In genomic region chr6:30894381-30894780, GRCh38 we compare ENCODE assay signal across 24 cellular contexts. TPM values are rescaled to one million over a fixed set of nuclear protein-coding genes. Genes with fewer than 3 reads are reported as not detected.
"Had no signal": no experiment of that assay in that cellular context is flagged by ENCODE, and none has a peak within 500 bp of the region (broad histone marks: within the 10 kb centered on the region; RNA-seq: fewer than 3 reads in every experiment).

No MANE protein-coding gene starts in this region.

- H3K27me3 ChIP-seq: hepatocyte, right atrium auricular region, sigmoid colon, tibial artery, upper lobe of left lung, uterus had no signal

- H2AFZ ChIP-seq: hepatocyte had no signal

- H3K36me3 ChIP-seq: neutrophil, uterus had no signal

- H3K9me3 Mint-ChIP-seq: naive thymus-derived CD4-positive, alpha-beta T cell; nephron progenitor cell had no signal

- ATAC-seq: left colon; left ventricle myocardium superior; naive thymus-derived CD4-positive, alpha-beta T cell had no signal

- H3K4me3 ChIP-seq: coronary artery, hepatocyte, right atrium auricular region, sigmoid colon, skin epidermis, tibial artery, upper lobe of left lung, uterus had no signal

- H3K27ac ChIP-seq: coronary artery, hepatocyte, neutrophil, right atrium auricular region, sigmoid colon, skin epidermis, tibial artery, upper lobe of left lung, uterus had no signal

- H3K4me1 ChIP-seq: right atrium auricular region, upper lobe of left lung, uterus had no signal

- DNase-seq: effector CD8-positive, alpha-beta T cell; foreskin melanocyte; left colon; left ventricle myocardium superior; naive thymus-derived CD4-positive, alpha-beta T cell; nephron progenitor cell; stimulated activated CD4-positive, alpha-beta T cell treated with anti-CD3 and anti-CD28 coated beads, Interleukin-12 subunit alpha, Interleukin-12 subunit beta, amount 100 ng/mL, for 4 hours; stimulated activated naive CD4-positive, alpha-beta T cell treated with Interleukin-2 at 50 U/mL for 16 hours; tibial artery; uterus had no signal

- H3K27me3 Mint-ChIP-seq: naive thymus-derived CD4-positive, alpha-beta T cell had no signal

- H3K4me3 Mint-ChIP-seq: naive thymus-derived CD4-positive, alpha-beta T cell; nephron progenitor cell had no signal

- H3K9me3 ChIP-seq: neutrophil, right atrium auricular region, sigmoid colon, tibial artery, upper lobe of left lung, uterus had no signal

- H3K4me2 ChIP-seq: hepatocyte had no signal

RNA-seq across cellular contexts. Expression of gene SFTA2, which starts 37.6 kb away (rescaled TPM):
- total RNA-seq: dermis microvascular lymphatic vessel endothelial cell; hepatocyte; left colon; left ventricle myocardium superior; lung microvascular endothelial cell; mesenteric fat pad; mononuclear cell; naive thymus-derived CD4-positive, alpha-beta T cell; osteocyte; right atrium auricular region; sigmoid colon; temporal lobe had no signal

RNA-seq across cellular contexts. Expression of gene MUCL3, which starts 46.4 kb away (rescaled TPM):
- total RNA-seq: dermis microvascular lymphatic vessel endothelial cell; kidney epithelial cell; left colon; left ventricle myocardium superior; lung microvascular endothelial cell; mesenteric fat pad; mononuclear cell; naive thymus-derived CD4-positive, alpha-beta T cell; osteocyte; right atrium auricular region; sigmoid colon; temporal lobe had no signal
- polyA plus RNA-seq: naive thymus-derived CD4-positive, alpha-beta T cell had no signal
